1 cellular context compared by ENCODE assay signal in the genomic region with DNA sequence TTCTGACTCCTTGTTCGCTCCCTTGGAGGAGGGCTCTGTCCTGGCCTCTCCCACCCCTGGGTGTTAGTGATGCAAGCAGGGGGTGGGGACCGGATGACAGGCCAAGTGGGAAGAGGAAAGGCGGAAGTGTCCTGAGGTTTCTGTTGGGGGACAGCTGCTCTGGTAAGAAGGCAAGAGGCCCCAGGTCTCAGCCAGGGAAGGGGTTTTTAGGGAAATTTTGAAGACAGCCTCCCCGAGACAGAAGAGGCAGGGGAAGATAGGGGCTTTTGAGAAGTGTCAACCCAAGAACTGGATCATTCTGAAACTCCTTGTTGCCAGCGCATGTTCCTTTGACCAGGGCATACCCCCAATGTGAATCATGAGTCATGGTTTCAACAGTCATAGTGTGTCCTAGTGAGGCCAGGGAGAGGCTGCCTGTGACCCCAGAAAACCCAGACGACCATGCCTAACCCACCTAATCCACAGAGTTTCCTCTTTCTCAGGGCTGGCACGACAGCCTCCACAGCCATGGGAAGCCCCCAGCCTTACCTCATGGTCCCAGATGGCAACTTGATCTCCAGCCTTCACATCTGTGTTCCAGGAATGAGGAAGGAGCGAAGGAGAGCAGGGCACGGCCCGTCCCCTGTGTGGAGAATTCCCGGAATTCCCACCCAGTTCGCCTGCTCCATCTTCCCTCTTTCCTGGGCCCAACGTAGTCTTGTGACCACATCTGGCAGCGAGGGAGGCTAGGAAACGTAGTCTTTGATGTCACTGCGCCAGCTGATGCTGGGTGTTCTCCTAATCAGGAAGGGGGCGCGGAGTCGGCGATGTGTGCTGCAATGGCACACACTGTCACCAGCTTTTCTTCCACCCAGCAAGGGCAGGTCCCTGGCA.
TF ChIP-seq lines count a peak whose summit lies in the region.

No MANE protein-coding gene starts in this region.

TF ChIP-seq in K562, 482 proteins besides CTCF, POLR2A, EP300 and RAD21 (continued from another document):
- TF ChIP-seq, protein P1, sequence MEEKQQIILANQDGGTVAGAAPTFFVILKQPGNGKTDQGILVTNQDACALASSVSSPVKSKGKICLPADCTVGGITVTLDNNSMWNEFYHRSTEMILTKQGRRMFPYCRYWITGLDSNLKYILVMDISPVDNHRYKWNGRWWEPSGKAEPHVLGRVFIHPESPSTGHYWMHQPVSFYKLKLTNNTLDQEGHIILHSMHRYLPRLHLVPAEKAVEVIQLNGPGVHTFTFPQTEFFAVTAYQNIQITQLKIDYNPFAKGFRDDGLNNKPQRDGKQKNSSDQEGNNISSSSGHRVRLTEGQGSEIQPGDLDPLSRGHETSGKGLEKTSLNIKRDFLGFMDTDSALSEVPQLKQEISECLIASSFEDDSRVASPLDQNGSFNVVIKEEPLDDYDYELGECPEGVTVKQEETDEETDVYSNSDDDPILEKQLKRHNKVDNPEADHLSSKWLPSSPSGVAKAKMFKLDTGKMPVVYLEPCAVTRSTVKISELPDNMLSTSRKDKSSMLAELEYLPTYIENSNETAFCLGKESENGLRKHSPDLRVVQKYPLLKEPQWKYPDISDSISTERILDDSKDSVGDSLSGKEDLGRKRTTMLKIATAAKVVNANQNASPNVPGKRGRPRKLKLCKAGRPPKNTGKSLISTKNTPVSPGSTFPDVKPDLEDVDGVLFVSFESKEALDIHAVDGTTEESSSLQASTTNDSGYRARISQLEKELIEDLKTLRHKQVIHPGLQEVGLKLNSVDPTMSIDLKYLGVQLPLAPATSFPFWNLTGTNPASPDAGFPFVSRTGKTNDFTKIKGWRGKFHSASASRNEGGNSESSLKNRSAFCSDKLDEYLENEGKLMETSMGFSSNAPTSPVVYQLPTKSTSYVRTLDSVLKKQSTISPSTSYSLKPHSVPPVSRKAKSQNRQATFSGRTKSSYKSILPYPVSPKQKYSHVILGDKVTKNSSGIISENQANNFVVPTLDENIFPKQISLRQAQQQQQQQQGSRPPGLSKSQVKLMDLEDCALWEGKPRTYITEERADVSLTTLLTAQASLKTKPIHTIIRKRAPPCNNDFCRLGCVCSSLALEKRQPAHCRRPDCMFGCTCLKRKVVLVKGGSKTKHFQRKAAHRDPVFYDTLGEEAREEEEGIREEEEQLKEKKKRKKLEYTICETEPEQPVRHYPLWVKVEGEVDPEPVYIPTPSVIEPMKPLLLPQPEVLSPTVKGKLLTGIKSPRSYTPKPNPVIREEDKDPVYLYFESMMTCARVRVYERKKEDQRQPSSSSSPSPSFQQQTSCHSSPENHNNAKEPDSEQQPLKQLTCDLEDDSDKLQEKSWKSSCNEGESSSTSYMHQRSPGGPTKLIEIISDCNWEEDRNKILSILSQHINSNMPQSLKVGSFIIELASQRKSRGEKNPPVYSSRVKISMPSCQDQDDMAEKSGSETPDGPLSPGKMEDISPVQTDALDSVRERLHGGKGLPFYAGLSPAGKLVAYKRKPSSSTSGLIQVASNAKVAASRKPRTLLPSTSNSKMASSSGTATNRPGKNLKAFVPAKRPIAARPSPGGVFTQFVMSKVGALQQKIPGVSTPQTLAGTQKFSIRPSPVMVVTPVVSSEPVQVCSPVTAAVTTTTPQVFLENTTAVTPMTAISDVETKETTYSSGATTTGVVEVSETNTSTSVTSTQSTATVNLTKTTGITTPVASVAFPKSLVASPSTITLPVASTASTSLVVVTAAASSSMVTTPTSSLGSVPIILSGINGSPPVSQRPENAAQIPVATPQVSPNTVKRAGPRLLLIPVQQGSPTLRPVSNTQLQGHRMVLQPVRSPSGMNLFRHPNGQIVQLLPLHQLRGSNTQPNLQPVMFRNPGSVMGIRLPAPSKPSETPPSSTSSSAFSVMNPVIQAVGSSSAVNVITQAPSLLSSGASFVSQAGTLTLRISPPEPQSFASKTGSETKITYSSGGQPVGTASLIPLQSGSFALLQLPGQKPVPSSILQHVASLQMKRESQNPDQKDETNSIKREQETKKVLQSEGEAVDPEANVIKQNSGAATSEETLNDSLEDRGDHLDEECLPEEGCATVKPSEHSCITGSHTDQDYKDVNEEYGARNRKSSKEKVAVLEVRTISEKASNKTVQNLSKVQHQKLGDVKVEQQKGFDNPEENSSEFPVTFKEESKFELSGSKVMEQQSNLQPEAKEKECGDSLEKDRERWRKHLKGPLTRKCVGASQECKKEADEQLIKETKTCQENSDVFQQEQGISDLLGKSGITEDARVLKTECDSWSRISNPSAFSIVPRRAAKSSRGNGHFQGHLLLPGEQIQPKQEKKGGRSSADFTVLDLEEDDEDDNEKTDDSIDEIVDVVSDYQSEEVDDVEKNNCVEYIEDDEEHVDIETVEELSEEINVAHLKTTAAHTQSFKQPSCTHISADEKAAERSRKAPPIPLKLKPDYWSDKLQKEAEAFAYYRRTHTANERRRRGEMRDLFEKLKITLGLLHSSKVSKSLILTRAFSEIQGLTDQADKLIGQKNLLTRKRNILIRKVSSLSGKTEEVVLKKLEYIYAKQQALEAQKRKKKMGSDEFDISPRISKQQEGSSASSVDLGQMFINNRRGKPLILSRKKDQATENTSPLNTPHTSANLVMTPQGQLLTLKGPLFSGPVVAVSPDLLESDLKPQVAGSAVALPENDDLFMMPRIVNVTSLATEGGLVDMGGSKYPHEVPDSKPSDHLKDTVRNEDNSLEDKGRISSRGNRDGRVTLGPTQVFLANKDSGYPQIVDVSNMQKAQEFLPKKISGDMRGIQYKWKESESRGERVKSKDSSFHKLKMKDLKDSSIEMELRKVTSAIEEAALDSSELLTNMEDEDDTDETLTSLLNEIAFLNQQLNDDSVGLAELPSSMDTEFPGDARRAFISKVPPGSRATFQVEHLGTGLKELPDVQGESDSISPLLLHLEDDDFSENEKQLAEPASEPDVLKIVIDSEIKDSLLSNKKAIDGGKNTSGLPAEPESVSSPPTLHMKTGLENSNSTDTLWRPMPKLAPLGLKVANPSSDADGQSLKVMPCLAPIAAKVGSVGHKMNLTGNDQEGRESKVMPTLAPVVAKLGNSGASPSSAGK (IDR thresholded peaks at IDR 0.05): peak; percentile 50
- TF ChIP-seq, protein P2, sequence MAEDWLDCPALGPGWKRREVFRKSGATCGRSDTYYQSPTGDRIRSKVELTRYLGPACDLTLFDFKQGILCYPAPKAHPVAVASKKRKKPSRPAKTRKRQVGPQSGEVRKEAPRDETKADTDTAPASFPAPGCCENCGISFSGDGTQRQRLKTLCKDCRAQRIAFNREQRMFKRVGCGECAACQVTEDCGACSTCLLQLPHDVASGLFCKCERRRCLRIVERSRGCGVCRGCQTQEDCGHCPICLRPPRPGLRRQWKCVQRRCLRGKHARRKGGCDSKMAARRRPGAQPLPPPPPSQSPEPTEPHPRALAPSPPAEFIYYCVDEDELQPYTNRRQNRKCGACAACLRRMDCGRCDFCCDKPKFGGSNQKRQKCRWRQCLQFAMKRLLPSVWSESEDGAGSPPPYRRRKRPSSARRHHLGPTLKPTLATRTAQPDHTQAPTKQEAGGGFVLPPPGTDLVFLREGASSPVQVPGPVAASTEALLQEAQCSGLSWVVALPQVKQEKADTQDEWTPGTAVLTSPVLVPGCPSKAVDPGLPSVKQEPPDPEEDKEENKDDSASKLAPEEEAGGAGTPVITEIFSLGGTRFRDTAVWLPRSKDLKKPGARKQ (CRISPR knock-in tag; IDR thresholded peaks at IDR 0.05): no peak
- TF ChIP-seq COPS2 (conservative IDR thresholded peaks at IDR 0.05) (no peak), NR1H2 (CRISPR knock-in tag; IDR thresholded peaks at IDR 0.05) (no peak), RCOR1 (IDR thresholded peaks at IDR 0.05; ENCODE audit: borderline replicate concordance in 1 of 2, low read depth in 2 of 2, low read length in 2 of 2) (no peak), GABPA (tag; conservative IDR thresholded peaks at IDR 0.05; ENCODE audit: low read depth) (peak; percentile 48; the same call in 1 of the 2 replicates), CREBBP (IDR thresholded peaks at IDR 0.05; ENCODE audit: low read depth, low read length) (no peak), SPI1 (IDR thresholded peaks at IDR 0.05; ENCODE audit: borderline replicate concordance, low read depth, low read length) (peak; percentile 54; the same call in 1 of the 2 replicates), THRAP3 (IDR thresholded peaks at IDR 0.05; ENCODE audit: borderline replicate concordance) (no peak), ZBED1 (IDR thresholded peaks at IDR 0.05) (no peak), ZKSCAN3 (CRISPR knock-in tag; IDR thresholded peaks at IDR 0.05) (no peak), BRD9 (IDR thresholded peaks at IDR 0.05; ENCODE audit: low read depth, partially characterized antibody) (no peak), ZC3H4 (CRISPR knock-in tag; IDR thresholded peaks at IDR 0.05; ENCODE audit: borderline replicate concordance) (no peak), FIP1L1 (IDR thresholded peaks at IDR 0.05; ENCODE audit: low read depth, low read length, poor library complexity, severe bottlenecking) (no peak), ARID2 (IDR thresholded peaks at IDR 0.05) (no peak), YBX1 (IDR thresholded peaks at IDR 0.05) (no peak), ZNF41 (CRISPR knock-in tag; conservative IDR thresholded peaks at IDR 0.05) (no peak), SIN3B (IDR thresholded peaks at IDR 0.05; ENCODE audit: low read depth) (no peak), MTA3 (IDR thresholded peaks at IDR 0.05; ENCODE audit: borderline replicate concordance) (no peak), CC2D1A (IDR thresholded peaks at IDR 0.05) (no peak), TBL1XR1 (IDR thresholded peaks at IDR 0.05; ENCODE audit: low read length in 2 of 2) (no peak)
- TF ChIP-seq, protein P3, sequence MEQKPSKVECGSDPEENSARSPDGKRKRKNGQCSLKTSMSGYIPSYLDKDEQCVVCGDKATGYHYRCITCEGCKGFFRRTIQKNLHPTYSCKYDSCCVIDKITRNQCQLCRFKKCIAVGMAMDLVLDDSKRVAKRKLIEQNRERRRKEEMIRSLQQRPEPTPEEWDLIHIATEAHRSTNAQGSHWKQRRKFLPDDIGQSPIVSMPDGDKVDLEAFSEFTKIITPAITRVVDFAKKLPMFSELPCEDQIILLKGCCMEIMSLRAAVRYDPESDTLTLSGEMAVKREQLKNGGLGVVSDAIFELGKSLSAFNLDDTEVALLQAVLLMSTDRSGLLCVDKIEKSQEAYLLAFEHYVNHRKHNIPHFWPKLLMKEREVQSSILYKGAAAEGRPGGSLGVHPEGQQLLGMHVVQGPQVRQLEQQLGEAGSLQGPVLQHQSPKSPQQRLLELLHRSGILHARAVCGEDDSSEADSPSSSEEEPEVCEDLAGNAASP (IDR thresholded peaks at IDR 0.05): no peak
- TF ChIP-seq, protein P4, sequence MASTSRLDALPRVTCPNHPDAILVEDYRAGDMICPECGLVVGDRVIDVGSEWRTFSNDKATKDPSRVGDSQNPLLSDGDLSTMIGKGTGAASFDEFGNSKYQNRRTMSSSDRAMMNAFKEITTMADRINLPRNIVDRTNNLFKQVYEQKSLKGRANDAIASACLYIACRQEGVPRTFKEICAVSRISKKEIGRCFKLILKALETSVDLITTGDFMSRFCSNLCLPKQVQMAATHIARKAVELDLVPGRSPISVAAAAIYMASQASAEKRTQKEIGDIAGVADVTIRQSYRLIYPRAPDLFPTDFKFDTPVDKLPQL (IDR thresholded peaks at IDR 0.05; ENCODE audit: extremely low read depth, insufficient read length): no peak
